ENCODE assay signal across 8 cellular contexts in the genomic region with DNA sequence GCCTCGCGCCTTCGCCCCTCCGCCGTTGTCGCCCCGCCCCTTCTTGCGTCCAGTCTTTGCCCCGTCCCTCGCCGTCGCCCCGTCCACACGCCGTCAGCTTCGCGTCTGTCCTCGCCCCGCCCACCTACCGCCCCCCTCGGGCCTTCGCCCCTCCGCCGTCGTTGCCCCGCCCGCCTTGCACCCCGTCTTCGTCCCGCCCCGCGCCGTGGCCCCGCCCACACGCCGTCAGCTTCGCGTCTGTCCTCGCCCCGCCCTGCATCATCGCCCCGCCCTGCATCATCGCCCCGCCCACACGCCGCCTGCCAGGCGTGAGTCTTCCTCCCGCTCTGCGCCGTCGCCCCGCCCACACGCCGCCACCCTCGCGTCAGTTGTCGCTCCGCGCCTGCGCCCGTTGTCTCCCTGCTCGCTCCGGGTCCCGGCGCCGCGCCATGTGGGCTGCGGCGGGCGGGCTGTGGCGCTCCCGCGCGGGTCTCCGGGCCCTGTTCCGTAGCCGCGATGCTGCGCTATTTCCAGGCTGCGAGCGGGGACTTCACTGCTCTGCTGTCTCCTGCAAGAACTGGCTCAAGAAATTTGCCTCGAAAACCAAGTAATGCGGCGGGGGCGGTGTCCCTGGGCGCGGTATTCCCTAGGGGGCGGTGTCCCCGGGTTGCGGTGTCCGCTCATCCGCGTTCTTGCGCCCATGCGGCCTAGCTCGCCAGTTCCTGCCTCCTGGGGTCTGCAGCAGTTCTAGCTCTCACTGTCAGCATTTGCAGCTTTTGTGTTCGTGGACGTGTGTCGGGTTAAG. TPM values are rescaled to one million over a fixed set of nuclear protein-coding genes. Genes with fewer than 3 reads are reported as not detected.
DNase-seq lines count a peak whose midpoint lies in the region; ATAC-seq, FAIRE-seq and TF ChIP-seq lines count a peak whose summit lies in the region.

A gene with protein sequence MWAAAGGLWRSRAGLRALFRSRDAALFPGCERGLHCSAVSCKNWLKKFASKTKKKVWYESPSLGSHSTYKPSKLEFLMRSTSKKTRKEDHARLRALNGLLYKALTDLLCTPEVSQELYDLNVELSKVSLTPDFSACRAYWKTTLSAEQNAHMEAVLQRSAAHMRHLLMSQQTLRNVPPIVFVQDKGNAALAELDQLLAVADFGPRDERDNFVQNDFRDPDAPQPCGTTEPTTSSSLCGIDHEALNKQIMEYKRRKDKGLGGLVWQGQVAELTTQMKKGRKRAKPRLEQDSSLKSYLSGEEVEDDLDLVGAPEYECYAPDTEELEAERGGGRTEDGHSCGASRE (plus strand): TSS at position 367 of the 784 bp plus-strand sequence. CDS start 62 bp downstream, at position 429.

- peaks cover 27% of the 10 kb centered on the region for H3K79me2 ChIP-seq in HepG2 (ENCODE audit: insufficient read depth, low read length)

- peaks cover 1% of the 10 kb centered on the region for H3K27me3 Mint-ChIP-seq in dendritic cell treated with granulocyte-macrophage colony-stimulating factor and Interleukin-4, amounts not matched to agents 40 ng/mL and 50 ng/mL, for 4 days

- no peaks in the 10 kb centered on the region for H3K9me3 ChIP-seq in HepG2 (ENCODE audit: low read length)

- H4K20me1 ChIP-seq in HepG2 (ENCODE audit: insufficient read depth, low read length): peaks cover 7% of the 10 kb centered on the region; the same call in 1 of the 2 replicates

- WGBS in HepG2 (ENCODE audit: low lambda C conversion rate): 0% methylated on average over 35 of the region's 99 CpGs

- peak within 1 kb of the TSS; percentile 74 to 90 (median 86) for H3K4me3 ChIP-seq in HepG2 (replicated peaks in 1 of 3; ENCODE audit: insufficient read depth in 1 of 3, low read depth in 2 of 3, low read length in 3 of 3)

- intact Hi-C loops in dendritic cell treated with granulocyte-macrophage colony-stimulating factor and Interleukin-4, amounts not matched to agents 40 ng/mL and 50 ng/mL, for 4 days (cut with micrococcal nuclease): loop anchor here (1.0 to 5.0 kb wide), 4 partner anchors 46 to 113 kb away; partner anchors contain the start of genes ADNP2 and TXNL4A
- intact Hi-C loops in HepG2 (cut with micrococcal nuclease; ENCODE audit: unreplicated experiment): loop anchor here (1.0 to 2.0 kb wide), 3 partner anchors 45 to 100 kb away; partner anchors contain the start of gene TXNL4A

- TF ChIP-seq RAD21 in HepG2 (CRISPR knock-in tag; IDR thresholded peaks at IDR 0.05): peak; percentile 76; the same call in 1 of the 2 replicates

- peak within 1 kb of the TSS; percentile 79 for H3K27ac ChIP-seq in HepG2 (ENCODE audit: extremely low read length, insufficient read depth, low read length)

- H3K9me3 Mint-ChIP-seq in dendritic cell treated with granulocyte-macrophage colony-stimulating factor and Interleukin-4, amounts not matched to agents 40 ng/mL and 50 ng/mL, for 4 days: peaks cover 11% of the 10 kb centered on the region

- FAIRE-seq in HepG2 (lab: Jason Lieb, UNC): peak; percentile 57

- in situ Hi-C loops in HepG2 (cut with HindIII; ENCODE audit: extremely low pct_ligation_motif_present, low pct_unique_long_range_greater_than_20kb): loop anchor here (5.0 kb wide), 1 partner anchor 47 kb away; the partner anchor contains the start of gene TXNL4A

- TF ChIP-seq POLR2A in HepG2 (IDR thresholded peaks at IDR 0.05; ENCODE audit: insufficient read depth in 1 of 2, low read depth in 2 of 2, low read length in 2 of 2): peak; percentile 82 to 85

- H3K27ac Mint-ChIP-seq in dendritic cell treated with granulocyte-macrophage colony-stimulating factor and Interleukin-4, amounts not matched to agents 40 ng/mL and 50 ng/mL, for 4 days: peak within 1 kb of the TSS; percentile 95

- H3K36me3 ChIP-seq in HepG2 (replicated peaks in 1 of 2; ENCODE audit: control insufficient read depth in 1 of 2, insufficient read depth in 2 of 2, low read length in 2 of 2): peaks cover 9 to 18% of the 10 kb centered on the region in 2 experiments; a peak in 4 of 5 replicates

- CTCF ChIA-PET in HepG2 (lab: Yijun Ruan, JAX; ENCODE audit: low intra/inter-chr PET ratio, low total read pairs): interaction anchor here (1.4 kb wide), 1 partner anchor 100 kb away, joined by 3 read pairs; no protein-coding TSS in a partner anchor

- DNase-seq in C1 segment of cervical spinal cord (lab: John Stamatoyannopoulos, UW) (peak; percentile 93 to 100 (median 99)), NCI-H69 (lab: John Stamatoyannopoulos, UW) (peak; percentile 100), HepG2 (ENCODE audit: low spot score) (peak; percentile 88)
- peak; percentile 100 for DNase-seq in activated CD4-positive, alpha-beta T cell treated with anti-CD3 and anti-CD28 coated beads, Interleukin-2, amount 50 U/mL, for 1 hour
- DNase-seq in stimulated activated CD4-positive, alpha-beta T cell treated with anti-CD3 and anti-CD28 coated beads, Interleukin-4, amount 100 ng/mL, for 1 hour: peak; percentile 100

- BruUV-seq in HepG2 (replicated peaks; lab: Mats Ljungman, UMichigan): no TSS peak

- H3K4me3 Mint-ChIP-seq in dendritic cell treated with granulocyte-macrophage colony-stimulating factor and Interleukin-4, amounts not matched to agents 40 ng/mL and 50 ng/mL, for 4 days: peak within 1 kb of the TSS; percentile 82

- ATAC-seq in GM19351 (IDR thresholded peaks at IDR 0.05; ENCODE audit: unreplicated experiment) (peak; percentile 73), HG03521 (IDR thresholded peaks at IDR 0.05; ENCODE audit: unreplicated experiment) (peak; percentile 67), HepG2 (peak; percentile 90)

- H3K27me3 ChIP-seq in HepG2 (ENCODE audit: control insufficient read depth in 1 of 2, insufficient read depth in 2 of 2, low read length in 2 of 2): no peaks in the 10 kb centered on the region; a peak in 1 of 5 replicates

- POLR2A ChIA-PET in HepG2 (lab: Yijun Ruan, JAX): interaction anchor here (0.6 to 4.5 kb wide), 23 partner anchors 10 to 129 kb away, joined by 3 to 39 read pairs (median 4); partner anchors contain the start of genes ADNP2, SLC66A2 and TXNL4A

- peaks cover 29% of the 10 kb centered on the region for H3K36me3 Mint-ChIP-seq in dendritic cell treated with granulocyte-macrophage colony-stimulating factor and Interleukin-4, amounts not matched to agents 40 ng/mL and 50 ng/mL, for 4 days (ENCODE audit: low read depth)

- TF ChIP-seq CTCF in HepG2 (CRISPR knock-in tag; IDR thresholded peaks at IDR 0.05): peak; percentile 83

- no peak within 1 kb of the TSS for H2AFZ ChIP-seq in HepG2 (ENCODE audit: low read length)

- TF ChIP-seq EP300 in HepG2 (IDR thresholded peaks at IDR 0.05; ENCODE audit: low read depth in 2 of 2, low read length in 2 of 2) (no peak), HepG2 (CRISPR knock-in tag; IDR thresholded peaks at IDR 0.05; ENCODE audit: borderline replicate concordance) (no peak)

- H3K4me1 ChIP-seq in HepG2 (ENCODE audit: insufficient read depth, low read length): peaks cover 37% of the 10 kb centered on the region

- H3K4me2 ChIP-seq in HepG2 (ENCODE audit: low read depth, low read length): peak within 1 kb of the TSS; percentile 97

- H3K9ac ChIP-seq in HepG2 (ENCODE audit: insufficient read depth, low read depth, low read length): peak within 1 kb of the TSS; percentile 82

- peaks cover 27% of the 10 kb centered on the region for H3K4me1 Mint-ChIP-seq in dendritic cell treated with granulocyte-macrophage colony-stimulating factor and Interleukin-4, amounts not matched to agents 40 ng/mL and 50 ng/mL, for 4 days (ENCODE audit: low read depth)

TF ChIP-seq in HepG2, 621 proteins besides CTCF, POLR2A, EP300 and RAD21 (continues in another document):
- TF ChIP-seq THAP11 (CRISPR knock-in tag; IDR thresholded peaks at IDR 0.05) (peak; percentile 54; the same call in 1 of the 2 replicates), TAF15 (IDR thresholded peaks at IDR 0.05; ENCODE audit: low read depth, low read length, poor library complexity, severe bottlenecking) (no peak), SIX1 (CRISPR knock-in tag; IDR thresholded peaks at IDR 0.05; ENCODE audit: borderline replicate concordance) (no peak), POLR2AphosphoS5 (IDR thresholded peaks at IDR 0.05; ENCODE audit: low read depth, low read length) (peak; percentile 81), ZC3H4 (CRISPR knock-in tag; IDR thresholded peaks at IDR 0.05; ENCODE audit: borderline replicate concordance) (no peak), ZNF562 (CRISPR knock-in tag; IDR thresholded peaks at IDR 0.05; ENCODE audit: borderline replicate concordance) (no peak), CHD4 (IDR thresholded peaks at IDR 0.05; ENCODE audit: borderline replicate concordance, low read length) (no peak), ZNF3 (CRISPR knock-in tag; IDR thresholded peaks at IDR 0.05) (no peak), ZFY (CRISPR knock-in tag; IDR thresholded peaks at IDR 0.05) (peak; percentile 95), FOXK1 (CRISPR knock-in tag; IDR thresholded peaks at IDR 0.05; ENCODE audit: borderline replicate concordance, low read depth) (peak; percentile 9; the same call in 1 of the 2 replicates)

RNA-seq across cellular contexts. Expression of the gene that starts here (rescaled TPM):
- total RNA-seq in HepG2 (2016; rRNA removed; fragmentation: Illumina TruSeq; extraction: Trizol): 42.2 and 42.4 TPM in 2 replicates
- total RNA-seq in HepG2 (2016; cell fraction: cytosol; rRNA removed; fragmentation: Illumina TruSeq; extraction: Trizol; ENCODE audit: low read depth): 13.9 and 16.9 TPM in 2 replicates
- total RNA-seq in HepG2 (2016; cell fraction: insoluble cytoplasmic fraction; rRNA removed; fragmentation: Illumina TruSeq; extraction: Trizol): 43.3 and 44.9 TPM in 2 replicates
- total RNA-seq in HepG2 (2016; cell fraction: membrane; rRNA removed; fragmentation: Illumina TruSeq; extraction: Trizol): 22.2 and 22.8 TPM in 2 replicates
- total RNA-seq in HepG2 (2016; cell fraction: nucleus; rRNA removed; fragmentation: Illumina TruSeq; extraction: Trizol): 31.4 and 38.8 TPM in 2 replicates
- 29.7 and 31.7 TPM in 2 replicates for polyA plus RNA-seq in HepG2 (2011; rRNA removed)
- polyA plus RNA-seq in HepG2 (2011; cell fraction: cytosol; rRNA removed): 22.0 and 22.4 TPM in 2 replicates
- 40.3 and 51.2 TPM in 2 replicates for polyA plus RNA-seq in HepG2 (2011; cell fraction: nucleus; rRNA removed)
- 21.5 and 24.8 TPM in 2 replicates for polyA plus RNA-seq in HepG2 (2012)
- 13.2 and 15.2 TPM in 2 replicates for polyA plus RNA-seq in HepG2 (2016; cell fraction: cytosol; fragmentation: Illumina TruSeq; extraction: Trizol; ENCODE audit: low read depth)
- polyA plus RNA-seq in HepG2 (2016; cell fraction: insoluble cytoplasmic fraction; fragmentation: Illumina TruSeq; extraction: Trizol; ENCODE audit: low read depth): 42.0 and 44.0 TPM in 2 replicates
- 18.4 and 18.9 TPM in 2 replicates for polyA plus RNA-seq in HepG2 (2016; cell fraction: membrane; fragmentation: Illumina TruSeq; extraction: Trizol; ENCODE audit: low read depth)
- 40.6 and 48.1 TPM in 2 replicates for polyA plus RNA-seq in HepG2 (2016; cell fraction: nucleus; fragmentation: Illumina TruSeq; extraction: Trizol; ENCODE audit: insufficient read depth, low read depth)
- 21.7 and 27.6 TPM in 2 replicates for polyA minus RNA-seq in HepG2 (2011; rRNA and poly(A)+ RNA removed; ENCODE audit: low replicate concordance)
- 9.1 and 9.3 TPM in 2 replicates for polyA minus RNA-seq in HepG2 (2011; cell fraction: cytosol; rRNA and poly(A)+ RNA removed)
- polyA minus RNA-seq in HepG2 (2011; cell fraction: nucleus; rRNA and poly(A)+ RNA removed): 71.3 and 80.8 TPM in 2 replicates

Comparison
In these comparisons a context has a peak if more than half of its experiments do, and no peak if none do; other contexts are left out.
1. Peak in every context shown above with its lines: DNase-seq, ATAC-seq, H3K4me3 ChIP-seq and H3K27ac ChIP-seq.